In genomic region chr7:28686418-28686800, GRCh38 we compare ENCODE assay signal across 9 cellular contexts.
DNase-seq lines count a peak whose midpoint lies in the region; ATAC-seq and TF ChIP-seq lines count a peak whose summit lies in the region.
"Had no signal": no experiment of that assay in that cellular context is flagged by ENCODE, and none has a peak within 500 bp of the region (broad histone marks: within the 10 kb centered on the region; RNA-seq: fewer than 3 reads in every experiment).

No MANE protein-coding gene starts in this region.

- H3K4me3 Mint-ChIP-seq in osteocyte (ENCODE audit: unreplicated experiment): no peak overlapping the region
- no peak overlapping the region for H3K4me3 Mint-ChIP-seq in CD4-positive, alpha-beta T cell
- H3K4me3 Mint-ChIP-seq: dendritic cell treated with granulocyte-macrophage colony-stimulating factor and Interleukin-4, amounts not matched to agents 40 ng/mL and 50 ng/mL, for 4 days had no signal

- H3K27me3 ChIP-seq in dorsolateral prefrontal cortex: no peaks in the 10 kb centered on the region
- peaks cover 20% of the 10 kb centered on the region for H3K27me3 ChIP-seq in CD4-positive, alpha-beta T cell (ENCODE audit: control insufficient read depth, insufficient read depth, low read length)

- no peak for ATAC-seq in HG02798 (IDR thresholded peaks at IDR 0.05; ENCODE audit: poor library complexity, unreplicated experiment)
- ATAC-seq in GM19351 (IDR thresholded peaks at IDR 0.05; ENCODE audit: unreplicated experiment): no peak
- no peak for ATAC-seq in CD4-positive, alpha-beta T cell (ENCODE audit: poor library complexity)

- H3K9me3 ChIP-seq in CD4-positive, alpha-beta T cell (ENCODE audit: control insufficient read depth, low read length): no peaks in the 10 kb centered on the region

- no peak overlapping the region for H3K27ac Mint-ChIP-seq in osteocyte (ENCODE audit: unreplicated experiment)
- no peak overlapping the region for H3K27ac Mint-ChIP-seq in CD4-positive, alpha-beta T cell
- H3K27ac Mint-ChIP-seq: dendritic cell treated with granulocyte-macrophage colony-stimulating factor and Interleukin-4, amounts not matched to agents 40 ng/mL and 50 ng/mL, for 4 days had no signal

- H3K36me3 Mint-ChIP-seq in osteocyte (ENCODE audit: unreplicated experiment): no peaks in the 10 kb centered on the region
- H3K36me3 Mint-ChIP-seq in CD4-positive, alpha-beta T cell (ENCODE audit: low read depth): no peaks in the 10 kb centered on the region

- H3K27me3 Mint-ChIP-seq in osteocyte (ENCODE audit: unreplicated experiment): no peaks in the 10 kb centered on the region
- H3K27me3 Mint-ChIP-seq in CD4-positive, alpha-beta T cell: peaks cover 10% of the 10 kb centered on the region
- H3K27me3 Mint-ChIP-seq: dendritic cell treated with granulocyte-macrophage colony-stimulating factor and Interleukin-4, amounts not matched to agents 40 ng/mL and 50 ng/mL, for 4 days had no signal

- TF ChIP-seq CTCF in NB4 (IDR thresholded peaks at IDR 0.05; ENCODE audit: low read depth, low read length) (no peak), dorsolateral prefrontal cortex (IDR thresholded peaks at IDR 0.05 in 54 of 56, conservative IDR thresholded peaks at IDR 0.05 in 2 of 56; ENCODE audit: low read depth in 1 of 56, partially characterized antibody in 56 of 56) (no peak), osteocyte (IDR thresholded peaks at IDR 0.05) (no peak)
- no peak for TF ChIP-seq CTCF in CD4-positive, alpha-beta T cell (IDR thresholded peaks at IDR 0.05)

- H3K4me3 ChIP-seq in NB4 (ENCODE audit: low read depth, low read length) (no peak overlapping the region), dorsolateral prefrontal cortex (peak overlapping the region; percentile 26 to 81 (median 64))

- no peak for TF ChIP-seq POLR2A in NB4 (IDR thresholded peaks at IDR 0.05; ENCODE audit: extremely low read depth, insufficient read length)

- no peaks in the 10 kb centered on the region for H3K9me3 Mint-ChIP-seq in osteocyte (ENCODE audit: unreplicated experiment)
- no peaks in the 10 kb centered on the region for H3K9me3 Mint-ChIP-seq in CD4-positive, alpha-beta T cell
- H3K9me3 Mint-ChIP-seq: dendritic cell treated with granulocyte-macrophage colony-stimulating factor and Interleukin-4, amounts not matched to agents 40 ng/mL and 50 ng/mL, for 4 days had no signal

- H3K4me1 Mint-ChIP-seq in osteocyte (ENCODE audit: unreplicated experiment): no peaks in the 10 kb centered on the region
- peaks cover 5% of the 10 kb centered on the region for H3K4me1 Mint-ChIP-seq in CD4-positive, alpha-beta T cell (ENCODE audit: low read depth)

- DNase-seq in AG08395 (ENCODE audit: low spot score): peak; percentile 11
- DNase-seq in NB4 (ENCODE audit: low read depth): peak; percentile 29
- no peak for DNase-seq in dorsolateral prefrontal cortex
- DNase-seq in medulla oblongata (ENCODE audit: extremely low spot score): peak; percentile 81
- DNase-seq in osteocyte (ENCODE audit: extremely low spot score, unreplicated experiment): no peak
- DNase-seq in CD4-positive, alpha-beta T cell: no peak

- POLR2A ChIA-PET in CD4-positive, alpha-beta T cell (lab: Charles Lee): no interaction called here

- peak overlapping the region; percentile 59 to 97 (median 91) for H3K27ac ChIP-seq in dorsolateral prefrontal cortex
- H3K27ac ChIP-seq in CD4-positive, alpha-beta T cell (ENCODE audit: low read depth, low read length): no peak overlapping the region

- CTCF ChIA-PET in CD4-positive, alpha-beta T cell (lab: Charles Lee): no interaction called here

- intact Hi-C loops in dorsolateral prefrontal cortex (cut with DNase I): loop anchor here (2.0 to 5.0 kb wide), 5 partner anchors 22 to 166 kb away; no protein-coding TSS in a partner anchor
- intact Hi-C loops in CD4-positive, alpha-beta T cell (cut with DNase I, micrococcal nuclease): no loop called here

Comparison
In these comparisons a context has a peak if more than half of its experiments do, and no peak if none do; other contexts are left out.
1. DNase-seq: peak in AG08395 (single experiment), NB4 (single experiment) and medulla oblongata (single experiment); none in dorsolateral prefrontal cortex (0 of 10), osteocyte (single experiment) and CD4-positive, alpha-beta T cell (0 of 10).
2. intact Hi-C loops: an anchor here in dorsolateral prefrontal cortex (2.0 to 5.0 kb wide); none called in CD4-positive, alpha-beta T cell.